ENCODE assay signal across 8 cellular contexts in genomic region chr21:42199488-42200463, GRCh38. TPM values are rescaled to one million over a fixed set of nuclear protein-coding genes. Genes with fewer than 3 reads are reported as not detected.
DNase-seq lines count a peak whose midpoint lies in the region; ATAC-seq and TF ChIP-seq lines count a peak whose summit lies in the region.

No MANE protein-coding gene starts in this region.

- peaks cover 8% of the 10 kb centered on the region for H3K27me3 Mint-ChIP-seq in HFFc6 (ENCODE audit: insufficient read depth)
- H3K27me3 Mint-ChIP-seq in T-helper 1 cell treated with Interleukin-12 subunit alpha and Interleukin-12 subunit beta and Interleukin-4 antibody, amounts not matched to agents 30 μg/mL and 1 μg/mL, for 36 hours (ENCODE audit: low read depth) = peaks cover 30% of the 10 kb centered on the region

- DNase-seq in AML-193 (lab: John Stamatoyannopoulos, UW) (peak; percentile 87 to 92), HFFc6 (peak; percentile 14), Right ventricle myocardium superior (no peak), GM13976 (ENCODE audit: low spot score) (no peak), Ammon's horn (ENCODE audit: low spot score) (no peak)

- peak; percentile 79 for ATAC-seq in Right ventricle myocardium superior (ENCODE audit: poor library complexity)
- no peak for ATAC-seq in GM21576 (IDR thresholded peaks at IDR 0.05; ENCODE audit: unreplicated experiment)

- no peaks in the 10 kb centered on the region for H3K36me3 ChIP-seq in thymus (ENCODE audit: control insufficient read depth, insufficient read depth)

- H3K4me1 ChIP-seq in thymus (ENCODE audit: control insufficient read depth, insufficient read depth, low read length) = peaks cover 14% of the 10 kb centered on the region

- H3K4me3 ChIP-seq in thymus (ENCODE audit: low read length) = no peak overlapping the region

- peak overlapping the region; percentile 42 for H3K27ac ChIP-seq in thymus (ENCODE audit: low read depth)

- H3K27me3 ChIP-seq in thymus (ENCODE audit: control insufficient read depth, insufficient read depth) = no peaks in the 10 kb centered on the region

- intact Hi-C loops in Right ventricle myocardium superior (cut with DNase I) = no loop called here

- H3K4me3 Mint-ChIP-seq in HFFc6 = no peak overlapping the region
- peak overlapping the region; percentile 7 for H3K4me3 Mint-ChIP-seq in T-helper 1 cell treated with Interleukin-12 subunit alpha and Interleukin-12 subunit beta and Interleukin-4 antibody, amounts not matched to agents 30 μg/mL and 1 μg/mL, for 36 hours

- no peaks in the 10 kb centered on the region for H3K9me3 Mint-ChIP-seq in HFFc6
- no peaks in the 10 kb centered on the region for H3K9me3 Mint-ChIP-seq in T-helper 1 cell treated with Interleukin-12 subunit alpha and Interleukin-12 subunit beta and Interleukin-4 antibody, amounts not matched to agents 30 μg/mL and 1 μg/mL, for 36 hours

- 87% methylated on average over 9 of the region's 9 CpGs for WGBS in thymus

- no peak overlapping the region for H3K27ac Mint-ChIP-seq in HFFc6
- no peak overlapping the region for H3K27ac Mint-ChIP-seq in T-helper 1 cell treated with Interleukin-12 subunit alpha and Interleukin-12 subunit beta and Interleukin-4 antibody, amounts not matched to agents 30 μg/mL and 1 μg/mL, for 36 hours

- H3K36me3 Mint-ChIP-seq in HFFc6 (ENCODE audit: low read depth) = no peaks in the 10 kb centered on the region
- H3K36me3 Mint-ChIP-seq in T-helper 1 cell treated with Interleukin-12 subunit alpha and Interleukin-12 subunit beta and Interleukin-4 antibody, amounts not matched to agents 30 μg/mL and 1 μg/mL, for 36 hours (ENCODE audit: low read depth) = peaks cover 2% of the 10 kb centered on the region

- TF ChIP-seq CTCF in HFFc6 (IDR thresholded peaks at IDR 0.05) (no peak), GM13976 (IDR thresholded peaks at IDR 0.05; ENCODE audit: borderline replicate concordance, control extremely low read depth, extremely low read depth, insufficient read depth, missing control alignments) (no peak)

- in situ Hi-C loops in GM13976 (cut with MboI; ENCODE audit: low sequenced_read_pairs, unreplicated experiment) = no loop called here

- no peaks in the 10 kb centered on the region for H3K9me3 ChIP-seq in thymus (ENCODE audit: control insufficient read depth)

- peaks cover 12% of the 10 kb centered on the region for H3K4me1 Mint-ChIP-seq in HFFc6 (ENCODE audit: low read depth)
- H3K4me1 Mint-ChIP-seq in T-helper 1 cell treated with Interleukin-12 subunit alpha and Interleukin-12 subunit beta and Interleukin-4 antibody, amounts not matched to agents 30 μg/mL and 1 μg/mL, for 36 hours (ENCODE audit: low read depth) = peaks cover 30% of the 10 kb centered on the region

RNA-seq across cellular contexts. Expression of gene ABCG1, which starts 19.2 kb away (rescaled TPM):
- total RNA-seq in HFFc6 (2021; fragmentation: NEBNext Ultra II Directional; extraction: Animal tissue kit (Norgen Biotek cat#: 25700)) = not detected
- 7.3 TPM for total RNA-seq in Right ventricle myocardium superior
- 28.8 TPM for polyA plus RNA-seq in thymus

Comparison
In these comparisons a context has a peak if more than half of its experiments do, and no peak if none do; other contexts are left out.
1. DNase-seq: peak in AML-193 (2 of 2) and HFFc6 (single experiment); none in Right ventricle myocardium superior (single experiment), GM13976 (single experiment) and Ammon's horn (single experiment).